Comparison of ENCODE assay signal across 14 cellular contexts in the genomic region with DNA sequence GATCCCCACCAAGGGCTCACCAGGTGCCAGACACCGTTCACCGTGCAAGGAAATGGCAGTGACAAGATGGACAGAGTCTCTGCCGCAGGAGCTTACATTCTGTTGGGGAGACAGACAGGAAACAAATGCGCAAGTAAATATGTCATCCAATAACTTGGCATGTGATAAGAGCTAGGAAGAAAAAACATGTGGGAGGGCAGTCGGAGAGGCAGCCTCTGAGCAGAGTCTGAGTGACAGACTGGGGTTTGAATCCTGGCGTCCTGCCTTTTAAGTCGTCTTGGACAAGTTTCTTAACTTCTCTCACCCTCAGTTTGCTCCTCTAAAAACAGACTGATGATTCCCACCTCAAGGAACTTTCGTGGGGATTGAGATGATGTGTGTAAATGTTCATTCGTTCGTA. TPM values are rescaled to one million over a fixed set of nuclear protein-coding genes. Genes with fewer than 3 reads are reported as not detected.
A peak's percentile ranks its signal among the peaks of the same experiment; 100 is the strongest.
DNase-seq lines count a peak whose midpoint lies in the region; ATAC-seq and TF ChIP-seq lines count a peak whose summit lies in the region.
"Had no signal": no experiment of that assay in that cellular context is flagged by ENCODE, and none has a peak within 500 bp of the region (broad histone marks: within the 10 kb centered on the region; RNA-seq: fewer than 3 reads in every experiment).

No MANE protein-coding gene starts in this region.

- no peak for TF ChIP-seq EP300 in transverse colon (IDR thresholded peaks at IDR 0.05; ENCODE audit: low read depth)

- H3K27ac ChIP-seq in GM23338 (ENCODE audit: low read depth), result no peak overlapping the region
- H3K27ac ChIP-seq in VCaP, result peak overlapping the region; percentile 65
- H3K27ac ChIP-seq in prostate gland, result peak overlapping the region; percentile 87 to 91
- H3K27ac ChIP-seq in transverse colon, result no peak overlapping the region

- intact Hi-C loops in prostate gland (cut with DNase I), result no loop called here
- intact Hi-C loops in transverse colon (cut with DNase I; ENCODE audit: low total_unique reads), result no loop called here

- peaks cover 16% of the 10 kb centered on the region; the same call in 2 of the 3 replicates for H3K36me3 Mint-ChIP-seq in GM23338 (ENCODE audit: low read depth)

- peaks cover 24% of the 10 kb centered on the region for H3K4me1 Mint-ChIP-seq in GM23338

- TF ChIP-seq CTCF in GM23338 (conservative IDR thresholded peaks at IDR 0.05; ENCODE audit: low read depth in 2 of 2), result no peak
- no peak for TF ChIP-seq CTCF in VCaP (conservative IDR thresholded peaks at IDR 0.05)
- TF ChIP-seq CTCF in fibroblast of pulmonary artery (IDR thresholded peaks at IDR 0.05; ENCODE audit: low read length, missing control alignments), result no peak
- TF ChIP-seq CTCF in prostate gland (IDR thresholded peaks at IDR 0.05), result no peak
- no peak for TF ChIP-seq CTCF in transverse colon (IDR thresholded peaks at IDR 0.05)

- peaks cover 4% of the 10 kb centered on the region for H3K27me3 Mint-ChIP-seq in GM23338 (ENCODE audit: insufficient read depth, low read depth, poor library complexity)
- H3K27me3 Mint-ChIP-seq: CD4-positive, alpha-beta memory T cell had no signal

- H3K36me3 ChIP-seq in GM23338 (ENCODE audit: insufficient read depth) (no peaks in the 10 kb centered on the region), prostate gland (no peaks in the 10 kb centered on the region), transverse colon (no peaks in the 10 kb centered on the region)
- H3K36me3 ChIP-seq: BE2C had no signal

- TF ChIP-seq POLR2A in prostate gland (IDR thresholded peaks at IDR 0.05), result no peak
- no peak for TF ChIP-seq POLR2A in transverse colon (IDR thresholded peaks at IDR 0.05)

- peaks cover 10% of the 10 kb centered on the region; the same call in 1 of the 2 replicates for H3K79me2 ChIP-seq in GM23338 (replicated peaks; ENCODE audit: insufficient read depth)

- no peaks in the 10 kb centered on the region for H3K27me3 ChIP-seq in GM23338 (ENCODE audit: insufficient read depth)
- no peaks in the 10 kb centered on the region for H3K27me3 ChIP-seq in prostate gland (replicated peaks; ENCODE audit: insufficient read depth)
- no peaks in the 10 kb centered on the region for H3K27me3 ChIP-seq in transverse colon
- H3K27me3 ChIP-seq: BE2C had no signal

- DNase-seq in GM23338 (ENCODE audit: low spot score) (no peak), fibroblast of pulmonary artery (ENCODE audit: low read depth) (peak; percentile 84), prostate gland (ENCODE audit: low spot score) (no peak), transverse colon (no peak), Ammon's horn (ENCODE audit: low spot score) (no peak), SIG-M5 treated with dmso at 0.1 percent for 504 hours (lab: John Stamatoyannopoulos, UW; ENCODE audit: unreplicated experiment) (no peak)
- DNase-seq: BE2C; CD4-positive, alpha-beta memory T cell; DMS79; GOT3 had no signal

- no peak overlapping the region for H3K4me2 ChIP-seq in GM23338

- no peak overlapping the region for H3K4me3 Mint-ChIP-seq in GM23338
- H3K4me3 Mint-ChIP-seq: CD4-positive, alpha-beta memory T cell had no signal

- no peak for ATAC-seq in GM23338
- ATAC-seq: GM12878, HepG2 had no signal

- H3F3A ChIP-seq in GM23338 (replicated peaks; ENCODE audit: low read depth), result peaks cover 20% of the 10 kb centered on the region

- no peaks in the 10 kb centered on the region for H3K9me3 ChIP-seq in prostate gland
- H3K9me3 ChIP-seq in transverse colon, result no peaks in the 10 kb centered on the region
- H3K9me3 ChIP-seq: BE2C, HAP-1 had no signal

- H2AFZ ChIP-seq in GM23338, result no peak overlapping the region

- 88% methylated on average over 10 of the region's 10 CpGs for WGBS in prostate gland
- WGBS in transverse colon (ENCODE audit: low coverage in 1 of 2), 2 donors, result 92% methylated on average over 7 to 10 of the region's 10 CpGs

- H3K4me3 ChIP-seq in GM23338 (no peak overlapping the region), fibroblast of pulmonary artery (replicated peaks; ENCODE audit: low read depth, low read length) (no peak overlapping the region), prostate gland (no peak overlapping the region), transverse colon (no peak overlapping the region)
- H3K4me3 ChIP-seq: GM12878, HAP-1 had no signal

- 0 out of 2 replicates have a peak overlapping the region, but pooled peaks have one; percentile 19 for H3K27ac Mint-ChIP-seq in GM23338

- in situ Hi-C loops in transverse colon (cut with MboI; ENCODE audit: low pct_ligation_motif_present in 1 of 4, low pct_unique_long_range_greater_than_20kb in 1 of 4, low sequenced_read_pairs in 3 of 4), result no loop called here

- H3K4me1 ChIP-seq in GM23338 (ENCODE audit: insufficient read depth) (peaks cover 17% of the 10 kb centered on the region), prostate gland (replicated peaks) (peaks cover 16% of the 10 kb centered on the region), transverse colon (peaks cover 0 to 7% (median 2%) of the 10 kb centered on the region in 4 donors)
- H3K4me1 ChIP-seq: HAP-1 had no signal

- H3K9me3 Mint-ChIP-seq in GM23338, result no peaks in the 10 kb centered on the region
- H3K9me3 Mint-ChIP-seq: CD4-positive, alpha-beta memory T cell had no signal

- no peaks in the 10 kb centered on the region for H3K9me2 ChIP-seq in GM23338 (ENCODE audit: insufficient read depth)

- no peaks in the 10 kb centered on the region; the same call in 1 of the 2 replicates for H4K20me1 ChIP-seq in GM23338 (replicated peaks; ENCODE audit: insufficient read depth)

TF ChIP-seq in GM23338, 12 proteins besides CTCF, POLR2A, EP300 and RAD21 (continues in another document):
- TF ChIP-seq NANOG (IDR thresholded peaks at IDR 0.05; ENCODE audit: borderline replicate concordance), result no peak
- TF ChIP-seq CREB1 (CRISPR knock-in tag; IDR thresholded peaks at IDR 0.05; ENCODE audit: low read depth), result no peak
- no peak for TF ChIP-seq JUNB (IDR thresholded peaks at IDR 0.05; ENCODE audit: unreplicated experiment)
- no peak for TF ChIP-seq ZNF114 (CRISPR knock-in tag; IDR thresholded peaks at IDR 0.05)

RNA-seq across cellular contexts. Expression of gene SGSM2, which starts 7.2 kb away (rescaled TPM):
- 38.9 and 52.4 TPM in 2 replicates for total RNA-seq in GM23338 (2014; rRNA removed; shearing (Covaris generic))
- 13.7 and 14.3 TPM in 2 replicates for polyA plus RNA-seq in GM23338 (2016; fragmentation: Nextera tagmentation; extraction: Ambion mirVana)
- total RNA-seq in prostate gland, result 100 to 1,000 TPM; 118 to 172 TPM
- total RNA-seq in transverse colon, result 100 to 1,000 TPM in 1 of 4 donors, 10 to 100 TPM in 3; 41.0 to 148 (median 70.0) TPM

RNA-seq across cellular contexts. Expression of gene TSR1, which starts 8.3 kb away (rescaled TPM):
- total RNA-seq in GM23338 (2014; rRNA removed; shearing (Covaris generic)), result 72.7 and 108 TPM in 2 replicates
- 31.3 and 36.9 TPM in 2 replicates for polyA plus RNA-seq in GM23338 (2016; fragmentation: Nextera tagmentation; extraction: Ambion mirVana)
- 10 to 100 TPM; 34.8 to 42.9 TPM for total RNA-seq in prostate gland
- total RNA-seq in transverse colon, result 10 to 100 TPM in 2 of 4 donors, 1 to 10 TPM in 2; 3.0 to 18.9 (median 14.4) TPM

RNA-seq across cellular contexts. Expression of gene SRR, which starts 40.8 kb away (rescaled TPM):
- 5.4 and 11.0 TPM in 2 replicates for total RNA-seq in GM23338 (2014; rRNA removed; shearing (Covaris generic))
- polyA plus RNA-seq in GM23338 (2016; fragmentation: Nextera tagmentation; extraction: Ambion mirVana), result 2.7 and 2.8 TPM in 2 replicates
- total RNA-seq in prostate gland (10 to 100 TPM; 10.8 to 27.5 TPM), transverse colon (10 to 100 TPM in 2 of 4 donors, under 1 TPM in 1, not detected in 1; 0.40 to 23.1 (median 12.1) TPM)

RNA-seq across cellular contexts. Expression of gene SMG6, which starts 40.9 kb away (rescaled TPM):
- 25.8 and 43.1 TPM in 2 replicates for total RNA-seq in GM23338 (2014; rRNA removed; shearing (Covaris generic))
- polyA plus RNA-seq in GM23338 (2016; fragmentation: Nextera tagmentation; extraction: Ambion mirVana), result 10.1 and 10.4 TPM in 2 replicates
- total RNA-seq in prostate gland (10 to 100 TPM; 23.8 to 56.0 TPM), transverse colon (100 to 1,000 TPM in 1 of 4 donors, 10 to 100 TPM in 3; 28.6 to 112 (median 39.1) TPM)

RNA-seq across cellular contexts. Expression of gene MNT, which starts 56.3 kb away (rescaled TPM):
- total RNA-seq in GM23338 (2014; rRNA removed; shearing (Covaris generic)), result 6.4 and 10.4 TPM in 2 replicates
- polyA plus RNA-seq in GM23338 (2016; fragmentation: Nextera tagmentation; extraction: Ambion mirVana), result 5.7 and 6.7 TPM in 2 replicates
- total RNA-seq in prostate gland, result 10 to 100 TPM; 14.8 to 32.0 TPM
- 10 to 100 TPM; 13.7 to 27.7 (median 20.9) TPM for total RNA-seq in transverse colon

Comparison
In these comparisons a context has a peak if more than half of its experiments do, and no peak if none do; other contexts are left out.
1. H3K27ac ChIP-seq: peak in VCaP (single experiment) and prostate gland (2 of 2); none in GM23338 (single experiment) and transverse colon (0 of 4).